ENCODE assay signal across 12 cellular contexts in genomic region chr10:32948451-32948850, GRCh38. TPM values are rescaled to one million over a fixed set of nuclear protein-coding genes. Genes with fewer than 3 reads are reported as not detected.
DNase-seq lines count a peak whose midpoint lies in the region; ATAC-seq and TF ChIP-seq lines count a peak whose summit lies in the region.
"Had no signal": no experiment of that assay in that cellular context is flagged by ENCODE, and none has a peak within 500 bp of the region (broad histone marks: within the 10 kb centered on the region; RNA-seq: fewer than 3 reads in every experiment).

No MANE protein-coding gene starts in this region.

- H3K4me3 Mint-ChIP-seq in CD8-positive, alpha-beta T cell = peak overlapping the region; percentile 13
- H3K4me3 Mint-ChIP-seq in activated CD8-positive, alpha-beta T cell treated with anti-CD3 and anti-CD28 coated beads, Interleukin-2, amount 10 ng/mL, durations not matched to agents 7 days and 5 days = no peak overlapping the region
- H3K4me3 Mint-ChIP-seq: neural progenitor cell had no signal

- H3K36me3 ChIP-seq in CD8-positive, alpha-beta T cell (ENCODE audit: insufficient read depth, low read length) = no peaks in the 10 kb centered on the region
- peaks cover 6 to 20% of the 10 kb centered on the region in 2 experiments for H3K36me3 ChIP-seq in mesenchymal stem cell (ENCODE audit: control insufficient read depth in 1 of 2, insufficient read depth in 2 of 2, low read depth in 1 of 2, low read length in 2 of 2)
- H3K36me3 ChIP-seq: neural progenitor cell had no signal

- 45% methylated on average over 3 of the region's 3 CpGs for WGBS in mesenchymal stem cell

- H3K4me3 ChIP-seq in CD8-positive, alpha-beta T cell (ENCODE audit: low read depth, low read length) = no peak overlapping the region
- no peak overlapping the region for H3K4me3 ChIP-seq in mesenchymal stem cell (ENCODE audit: insufficient read depth in 1 of 2, low read depth in 1 of 2, low read length in 2 of 2)
- H3K4me3 ChIP-seq: neural progenitor cell had no signal

- H3K14ac ChIP-seq in mesenchymal stem cell (ENCODE audit: low read length in 2 of 2) = no peak overlapping the region

- no peak overlapping the region for H2BK12ac ChIP-seq in mesenchymal stem cell (ENCODE audit: low read length in 2 of 2)

- no peak overlapping the region for H2AFZ ChIP-seq in mesenchymal stem cell (ENCODE audit: low read depth, low read length)
- H2AFZ ChIP-seq: neural progenitor cell had no signal

- H3K79me1 ChIP-seq in mesenchymal stem cell (replicated peaks; ENCODE audit: low read length, poor library complexity, severe bottlenecking) = no peaks in the 10 kb centered on the region

- H3K9ac ChIP-seq in mesenchymal stem cell (ENCODE audit: low read length) = peak overlapping the region; percentile 8
- H3K9ac ChIP-seq: neural progenitor cell had no signal

- no peak overlapping the region for H3K4ac ChIP-seq in mesenchymal stem cell (ENCODE audit: low read depth in 1 of 2, low read length in 2 of 2)

- CTCF ChIA-PET in CD8-positive, alpha-beta T cell (lab: Charles Lee) = no interaction called here
- CTCF ChIA-PET in activated CD8-positive, alpha-beta T cell treated with anti-CD3 and anti-CD28 coated beads, Interleukin-2, amount 10 ng/mL, durations not matched to agents 7 days and 5 days (lab: Charles Lee) = interaction anchor here (1.0 kb wide), 1 partner anchor 205 kb away, joined by 3 read pairs; no protein-coding TSS in a partner anchor

- no peaks in the 10 kb centered on the region for H3K9me3 Mint-ChIP-seq in CD8-positive, alpha-beta T cell
- no peaks in the 10 kb centered on the region for H3K9me3 Mint-ChIP-seq in activated CD8-positive, alpha-beta T cell treated with anti-CD3 and anti-CD28 coated beads, Interleukin-2, amount 10 ng/mL, durations not matched to agents 7 days and 5 days (ENCODE audit: insufficient read depth)

- no peak overlapping the region for H3K27ac ChIP-seq in CD8-positive, alpha-beta T cell (ENCODE audit: low read depth, low read length)
- H3K27ac ChIP-seq in mesenchymal stem cell (ENCODE audit: low read length, poor library complexity, severe bottlenecking) = peak overlapping the region; percentile 30
- H3K27ac ChIP-seq: neural progenitor cell had no signal

- no peaks in the 10 kb centered on the region for H3K27me3 ChIP-seq in CD8-positive, alpha-beta T cell (ENCODE audit: insufficient read depth, low read length)
- H3K27me3 ChIP-seq in mesenchymal stem cell (ENCODE audit: control insufficient read depth in 1 of 2, insufficient read depth in 1 of 2, low read length in 2 of 2) = no peaks in the 10 kb centered on the region
- H3K27me3 ChIP-seq: neural progenitor cell had no signal

- POLR2A ChIA-PET in CD8-positive, alpha-beta T cell (lab: Charles Lee) = no interaction called here
- POLR2A ChIA-PET in activated CD8-positive, alpha-beta T cell treated with anti-CD3 and anti-CD28 coated beads, Interleukin-2, amount 10 ng/mL, durations not matched to agents 7 days and 5 days (lab: Charles Lee) = no interaction called here

- DNase-seq in CD8-positive, alpha-beta T cell = no peak
- DNase-seq in activated CD8-positive, alpha-beta T cell treated with anti-CD3 and anti-CD28 coated beads, Interleukin-2, amount 10 ng/mL, durations not matched to agents 7 days and 5 days = no peak
- DNase-seq in mesenchymal stem cell (no peak), NCI-H1048 (lab: John Stamatoyannopoulos, UW) (no peak), EL (no peak)
- no peak for DNase-seq in activated CD8-positive, alpha-beta memory T cell treated with anti-CD3 and anti-CD28 coated beads, Interleukin-2, amount 50 U/mL, for 4 hours
- DNase-seq: activated gamma-delta T cell treated with Interleukin-2 at 50 U/mL for 16 hours, HCEC 1CT, left colon had no signal

- no peaks in the 10 kb centered on the region for H3K9me3 ChIP-seq in CD8-positive, alpha-beta T cell (ENCODE audit: low read length)
- H3K9me3 ChIP-seq in mesenchymal stem cell (ENCODE audit: control insufficient read depth, low read length) = no peaks in the 10 kb centered on the region

- TF ChIP-seq CTCF in CD8-positive, alpha-beta T cell (IDR thresholded peaks at IDR 0.05) = no peak

- no peak for ATAC-seq in CD8-positive, alpha-beta T cell
- ATAC-seq in HG03432 (IDR thresholded peaks at IDR 0.05; ENCODE audit: unreplicated experiment) (peak; percentile 37), HG02885 (IDR thresholded peaks at IDR 0.05; ENCODE audit: poor library complexity, unreplicated experiment) (no peak)
- ATAC-seq in activated CD8-positive, alpha-beta T cell treated with anti-CD3 and anti-CD28 coated beads, Interleukin-2, amount 10 ng/mL, durations not matched to agents 7 days and 5 days = peak; percentile 55
- ATAC-seq: left colon had no signal

- H3K23ac ChIP-seq in mesenchymal stem cell (ENCODE audit: low read length in 2 of 2) = no peak overlapping the region

- no peak overlapping the region for H2BK5ac ChIP-seq in mesenchymal stem cell (ENCODE audit: low read depth, low read length, poor library complexity, severe bottlenecking)

- no peak overlapping the region for H2AK5ac ChIP-seq in mesenchymal stem cell (ENCODE audit: low read length, severe bottlenecking)

- H4K8ac ChIP-seq in mesenchymal stem cell (ENCODE audit: low read length) = no peak overlapping the region

- H3K27me3 Mint-ChIP-seq in CD8-positive, alpha-beta T cell (ENCODE audit: low read depth) = no peaks in the 10 kb centered on the region
- no peaks in the 10 kb centered on the region for H3K27me3 Mint-ChIP-seq in activated CD8-positive, alpha-beta T cell treated with anti-CD3 and anti-CD28 coated beads, Interleukin-2, amount 10 ng/mL, durations not matched to agents 7 days and 5 days (ENCODE audit: low read depth)

- H3K36me3 Mint-ChIP-seq in CD8-positive, alpha-beta T cell = no peaks in the 10 kb centered on the region
- H3K36me3 Mint-ChIP-seq in activated CD8-positive, alpha-beta T cell treated with anti-CD3 and anti-CD28 coated beads, Interleukin-2, amount 10 ng/mL, durations not matched to agents 7 days and 5 days (ENCODE audit: low read depth) = peaks cover 10% of the 10 kb centered on the region

- peak overlapping the region in 1 of 2 experiments; percentile 35 for H3K18ac ChIP-seq in mesenchymal stem cell (ENCODE audit: low read depth in 1 of 2, low read length in 2 of 2)

- H4K91ac ChIP-seq in mesenchymal stem cell (ENCODE audit: low read length) = no peak overlapping the region

- H3K27ac Mint-ChIP-seq in CD8-positive, alpha-beta T cell = no peak overlapping the region
- H3K27ac Mint-ChIP-seq in activated CD8-positive, alpha-beta T cell treated with anti-CD3 and anti-CD28 coated beads, Interleukin-2, amount 10 ng/mL, durations not matched to agents 7 days and 5 days = no peak overlapping the region
- H3K27ac Mint-ChIP-seq: neural progenitor cell had no signal

- intact Hi-C loops in CD8-positive, alpha-beta T cell (cut with DNase I, micrococcal nuclease) = no loop called here

- H2BK120ac ChIP-seq in mesenchymal stem cell (ENCODE audit: low read depth, low read length) = no peak overlapping the region

- H3K4me2 ChIP-seq in mesenchymal stem cell (ENCODE audit: low read length, poor library complexity, severe bottlenecking) = no peak overlapping the region
- H3K4me2 ChIP-seq: neural progenitor cell had no signal

- peaks cover 69% of the 10 kb centered on the region for H3K4me1 Mint-ChIP-seq in CD8-positive, alpha-beta T cell (ENCODE audit: low read depth)
- peaks cover 30% of the 10 kb centered on the region for H3K4me1 Mint-ChIP-seq in activated CD8-positive, alpha-beta T cell treated with anti-CD3 and anti-CD28 coated beads, Interleukin-2, amount 10 ng/mL, durations not matched to agents 7 days and 5 days (ENCODE audit: low read depth)

- H3K4me1 ChIP-seq in CD8-positive, alpha-beta T cell (ENCODE audit: insufficient read depth, low read length) = peaks cover 17% of the 10 kb centered on the region
- peaks cover 6% of the 10 kb centered on the region for H3K4me1 ChIP-seq in mesenchymal stem cell (ENCODE audit: control insufficient read depth, insufficient read depth, low read depth, low read length)

- no peak overlapping the region for H2BK15ac ChIP-seq in mesenchymal stem cell (ENCODE audit: low read depth, poor library complexity, severe bottlenecking)

RNA-seq across cellular contexts. Expression of gene ITGB1, which starts 9.6 kb away (rescaled TPM):
- total RNA-seq in CD8-positive, alpha-beta T cell = 10 to 100 TPM; 34.2 to 34.5 TPM
- total RNA-seq in activated CD8-positive, alpha-beta T cell treated with anti-CD3 and anti-CD28 coated beads, Interleukin-2, amount 10 ng/mL, durations not matched to agents 7 days and 5 days = 10 to 100 TPM; 35.0 to 40.2 TPM
- polyA plus RNA-seq in mesenchymal stem cell (2013, experiment 1 of 2) = 1,059 TPM
- polyA plus RNA-seq in mesenchymal stem cell (2013, experiment 2 of 2) = 1,073 TPM

Comparison
In these comparisons a context has a peak if more than half of its experiments do, and no peak if none do; other contexts are left out.
1. ATAC-seq: peak in HG03432 (single experiment) and activated CD8-positive, alpha-beta T cell treated with anti-CD3 and anti-CD28 coated beads, Interleukin-2, amount 10 ng/mL, durations not matched to agents 7 days and 5 days (single experiment); none in CD8-positive, alpha-beta T cell (single experiment) and HG02885 (single experiment).